17 cellular contexts compared by ENCODE assay signal in genomic region chr12:52454411-52455201, GRCh38. TPM values are rescaled to one million over a fixed set of nuclear protein-coding genes. Genes with fewer than 3 reads are reported as not detected.
DNase-seq lines count a peak whose midpoint lies in the region; ATAC-seq and TF ChIP-seq lines count a peak whose summit lies in the region.
"Had no signal": no experiment of that assay in that cellular context is flagged by ENCODE, and none has a peak within 500 bp of the region (broad histone marks: within the 10 kb centered on the region; RNA-seq: fewer than 3 reads in every experiment).

No MANE protein-coding gene starts in this region.

- no peaks in the 10 kb centered on the region for H3K27me3 ChIP-seq in HUES48 (ENCODE audit: control insufficient read depth, insufficient read depth, low read length)
- H3K27me3 ChIP-seq in NT2/D1 (ENCODE audit: insufficient read depth, insufficient read length) = no peaks in the 10 kb centered on the region
- H3K27me3 ChIP-seq: upper lobe of left lung had no signal

- peak; percentile 55 for ATAC-seq in sciatic nerve
- no peak for ATAC-seq in GM18858 (IDR thresholded peaks at IDR 0.05; ENCODE audit: unreplicated experiment)
- ATAC-seq: activated CD4-positive, CD25-positive, alpha-beta regulatory T cell treated with anti-CD3 and anti-CD28 coated beads, Interleukin-2, amount 50 U/mL, for 24 hours; activated naive CD4-positive, alpha-beta T cell treated with anti-CD3 and anti-CD28 coated beads, Interleukin-2, amount 50 U/mL, for 72 hours had no signal

- intact Hi-C loops in sciatic nerve (cut with DNase I) = no loop called here

- H3K27ac ChIP-seq in HUES48 (ENCODE audit: low read depth, low read length) = peak overlapping the region; percentile 48
- H3K27ac ChIP-seq: C4-2B, left ventricle myocardium inferior, upper lobe of left lung had no signal

- no peak overlapping the region for H3K9ac ChIP-seq in HUES48 (ENCODE audit: low read depth, low read length)
- no peak overlapping the region for H3K9ac ChIP-seq in NT2/D1 (ENCODE audit: insufficient read length, low read depth)

- TF ChIP-seq CTCF in epithelial cell of esophagus (IDR thresholded peaks at IDR 0.05; ENCODE audit: insufficient read depth, low read depth, low read length, missing control alignments) = no peak

- H3K9me3 ChIP-seq in HUES48 (ENCODE audit: control insufficient read depth, insufficient read depth, low read length) (no peaks in the 10 kb centered on the region), NT2/D1 (ENCODE audit: insufficient read depth, low read length) (no peaks in the 10 kb centered on the region)
- H3K9me3 ChIP-seq: left ventricle myocardium inferior, upper lobe of left lung had no signal

- H3K4me1 ChIP-seq in HUES48 (ENCODE audit: control insufficient read depth, insufficient read depth, low read length) (peaks cover 8% of the 10 kb centered on the region), NT2/D1 (ENCODE audit: insufficient read depth, insufficient read length) (no peaks in the 10 kb centered on the region)
- H3K4me1 ChIP-seq: left ventricle myocardium inferior, upper lobe of left lung had no signal

- H3K4me3 ChIP-seq in HUES48 (ENCODE audit: low read depth, low read length) (peak overlapping the region; percentile 32; the same call in 1 of the 2 replicates), NT2/D1 (ENCODE audit: insufficient read length, low read depth) (no peak overlapping the region), epithelial cell of esophagus (ENCODE audit: low read length) (no peak overlapping the region)
- H3K4me3 ChIP-seq: left ventricle myocardium inferior, upper lobe of left lung had no signal

- DNase-seq in NT2/D1 (ENCODE audit: low read depth, low spot score) (peak; percentile 13), epithelial cell of esophagus (ENCODE audit: low read depth) (peak; percentile 65), sciatic nerve (ENCODE audit: low spot score) (no peak), NCI-H128 (lab: John Stamatoyannopoulos, UW; ENCODE audit: unreplicated experiment) (no peak), AG08396 (ENCODE audit: low spot score) (no peak)
- DNase-seq: left ventricle myocardium inferior; natural killer cell; NCI-H226; RPMI8226; stimulated activated CD4-positive, alpha-beta T cell treated with anti-CD3 and anti-CD28 coated beads, Interleukin-4, amount 100 ng/mL, for 1 hour; upper lobe of left lung had no signal

- H3K36me3 ChIP-seq in HUES48 (ENCODE audit: control insufficient read depth, insufficient read depth, low read length) (no peaks in the 10 kb centered on the region), NT2/D1 (ENCODE audit: insufficient read depth, insufficient read length, low read length) (no peaks in the 10 kb centered on the region)
- H3K36me3 ChIP-seq: left ventricle myocardium inferior, upper lobe of left lung had no signal

RNA-seq across cellular contexts. Expression of gene KRT6B, which starts 2.7 kb away (rescaled TPM):
- not detected for total RNA-seq in sciatic nerve
- total RNA-seq: activated naive CD4-positive, alpha-beta T cell treated with anti-CD3 and anti-CD28 coated beads, Interleukin-2, amount 50 U/mL, for 72 hours; left ventricle myocardium inferior; natural killer cell; T-helper 1 cell treated with Interleukin-12 subunit alpha and Interleukin-12 subunit beta and Interleukin-4 antibody, amounts not matched to agents 30 ng/mL and 1 ng/mL, for 36 hours had no signal

RNA-seq across cellular contexts. Expression of gene KRT6C, which starts 19.0 kb away (rescaled TPM):
- total RNA-seq in sciatic nerve = not detected
- total RNA-seq: activated naive CD4-positive, alpha-beta T cell treated with anti-CD3 and anti-CD28 coated beads, Interleukin-2, amount 50 U/mL, for 72 hours; left ventricle myocardium inferior; natural killer cell; T-helper 1 cell treated with Interleukin-12 subunit alpha and Interleukin-12 subunit beta and Interleukin-4 antibody, amounts not matched to agents 30 ng/mL and 1 ng/mL, for 36 hours; upper lobe of left lung had no signal

RNA-seq across cellular contexts. Expression of gene KRT75, which starts 20.4 kb away (rescaled TPM):
- not detected for total RNA-seq in sciatic nerve
- total RNA-seq: activated naive CD4-positive, alpha-beta T cell treated with anti-CD3 and anti-CD28 coated beads, Interleukin-2, amount 50 U/mL, for 72 hours; left ventricle myocardium inferior; natural killer cell; T-helper 1 cell treated with Interleukin-12 subunit alpha and Interleukin-12 subunit beta and Interleukin-4 antibody, amounts not matched to agents 30 ng/mL and 1 ng/mL, for 36 hours; upper lobe of left lung had no signal

RNA-seq across cellular contexts. Expression of gene KRT6A, which starts 38.5 kb away (rescaled TPM):
- total RNA-seq in sciatic nerve = not detected
- total RNA-seq: activated naive CD4-positive, alpha-beta T cell treated with anti-CD3 and anti-CD28 coated beads, Interleukin-2, amount 50 U/mL, for 72 hours; left ventricle myocardium inferior; natural killer cell; T-helper 1 cell treated with Interleukin-12 subunit alpha and Interleukin-12 subunit beta and Interleukin-4 antibody, amounts not matched to agents 30 ng/mL and 1 ng/mL, for 36 hours had no signal

RNA-seq across cellular contexts. Expression of gene KRT82, which starts 48.5 kb away (rescaled TPM):
- total RNA-seq in sciatic nerve = not detected
- total RNA-seq: activated naive CD4-positive, alpha-beta T cell treated with anti-CD3 and anti-CD28 coated beads, Interleukin-2, amount 50 U/mL, for 72 hours; left ventricle myocardium inferior; natural killer cell; T-helper 1 cell treated with Interleukin-12 subunit alpha and Interleukin-12 subunit beta and Interleukin-4 antibody, amounts not matched to agents 30 ng/mL and 1 ng/mL, for 36 hours; upper lobe of left lung had no signal

Comparison
In these comparisons a context has a peak if more than half of its experiments do, and no peak if none do; other contexts are left out.
1. DNase-seq: peak in NT2/D1 (single experiment) and epithelial cell of esophagus (single experiment); none in sciatic nerve (single experiment), NCI-H128 (single experiment) and AG08396 (single experiment).